In the genomic region with DNA sequence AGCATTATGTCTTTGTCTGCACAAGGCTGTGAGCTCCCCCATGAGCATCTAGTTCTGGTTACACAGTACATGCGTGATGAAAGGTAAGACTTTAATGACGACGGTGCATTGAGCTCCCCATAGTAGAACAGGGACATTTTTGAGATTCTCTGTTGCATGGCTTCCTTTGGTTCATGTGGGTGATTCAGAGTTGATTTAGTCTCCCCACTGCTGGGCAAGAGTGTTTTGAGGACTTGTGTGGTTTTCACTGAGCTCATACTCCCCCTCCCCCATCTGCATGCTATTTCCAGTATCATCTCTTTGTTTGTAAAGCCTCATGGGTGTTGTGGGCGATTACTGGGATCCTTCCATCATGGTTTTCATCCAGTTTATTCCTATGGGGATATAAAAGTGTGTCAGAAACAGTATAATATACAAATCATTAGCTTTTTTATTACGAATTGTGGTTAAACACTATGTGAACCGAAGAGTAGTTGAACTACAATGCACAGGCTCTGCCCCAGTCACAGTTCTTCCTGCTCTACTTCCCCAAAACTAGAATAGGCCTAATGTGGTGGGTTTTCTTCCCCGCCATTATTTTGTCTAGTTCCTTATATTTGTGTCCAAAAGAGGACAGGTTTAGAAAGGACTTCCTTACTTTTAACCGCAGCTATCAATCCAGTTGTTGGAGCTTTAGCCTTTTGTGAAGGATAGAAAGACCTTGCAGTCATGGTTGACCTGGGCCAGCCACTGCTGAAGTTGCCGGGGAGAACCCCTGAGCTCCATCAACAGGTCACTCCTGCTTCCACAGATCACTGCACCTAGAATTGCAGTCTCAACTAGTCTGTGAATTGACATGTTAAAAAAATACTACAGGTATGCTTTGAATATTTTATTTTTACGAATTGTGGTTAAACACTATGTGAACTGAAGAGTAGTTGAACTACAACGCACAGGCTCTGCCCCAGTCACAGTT, we compare ENCODE assay signal across 12 cellular contexts. TPM values are rescaled to one million over a fixed set of nuclear protein-coding genes. Genes with fewer than 3 reads are reported as not detected.
A peak's percentile ranks its signal among the peaks of the same experiment; 100 is the strongest.
DNase-seq lines count a peak whose midpoint lies in the region; ATAC-seq and TF ChIP-seq lines count a peak whose summit lies in the region.
"Had no signal": no experiment of that assay in that cellular context is flagged by ENCODE, and none has a peak within 500 bp of the region (broad histone marks: within the 10 kb centered on the region; RNA-seq: fewer than 3 reads in every experiment).

No MANE protein-coding gene starts in this region.

- peaks cover 26% of the 10 kb centered on the region for H3K79me2 ChIP-seq in GM23338 (replicated peaks; ENCODE audit: insufficient read depth)

- H3K4me1 ChIP-seq in GM23338 (ENCODE audit: insufficient read depth) = no peaks in the 10 kb centered on the region
- H3K4me1 ChIP-seq: Peyer's patch had no signal

- TF ChIP-seq CTCF in kidney epithelial cell (IDR thresholded peaks at IDR 0.05; ENCODE audit: insufficient read depth, low read length, poor library complexity, severe bottlenecking) = no peak
- TF ChIP-seq CTCF in GM23338 (conservative IDR thresholded peaks at IDR 0.05; ENCODE audit: low read depth in 2 of 2) = no peak

- no peak overlapping the region for H3K4me2 ChIP-seq in GM23338

- H3K4me3 ChIP-seq in kidney epithelial cell (ENCODE audit: low read depth, low read length) (no peak overlapping the region), GM23338 (no peak overlapping the region)
- H3K4me3 ChIP-seq: Peyer's patch had no signal

- no peaks in the 10 kb centered on the region for H3F3A ChIP-seq in GM23338 (replicated peaks; ENCODE audit: low read depth)

- H3K36me3 ChIP-seq in kidney epithelial cell (ENCODE audit: control insufficient read depth, insufficient read depth, low read length) = no peaks in the 10 kb centered on the region
- H3K36me3 ChIP-seq in GM23338 (ENCODE audit: insufficient read depth) = no peaks in the 10 kb centered on the region
- H3K36me3 ChIP-seq: Peyer's patch had no signal

- 0 out of 3 replicates have a peak, but pooled peaks cover 3% of the 10 kb centered on the region for H3K36me3 Mint-ChIP-seq in GM23338 (ENCODE audit: low read depth)
- H3K36me3 Mint-ChIP-seq: activated naive CD4-positive, alpha-beta T cell treated with anti-CD3 and anti-CD28 coated beads, Interleukin-2, amount 50 U/mL, for 24 hours had no signal

- no peak overlapping the region for H3K27ac ChIP-seq in GM23338 (ENCODE audit: low read depth)

- H3K9me3 Mint-ChIP-seq in GM23338 = no peaks in the 10 kb centered on the region
- H3K9me3 Mint-ChIP-seq: activated naive CD4-positive, alpha-beta T cell treated with anti-CD3 and anti-CD28 coated beads, Interleukin-2, amount 50 U/mL, for 24 hours had no signal

- H3K27me3 ChIP-seq in kidney epithelial cell (ENCODE audit: control insufficient read depth, insufficient read depth, low read length) (no peaks in the 10 kb centered on the region), GM23338 (ENCODE audit: insufficient read depth) (no peaks in the 10 kb centered on the region)
- H3K27me3 ChIP-seq: Peyer's patch had no signal

- no peak overlapping the region for H3K4me3 Mint-ChIP-seq in GM23338
- H3K4me3 Mint-ChIP-seq: activated naive CD4-positive, alpha-beta T cell treated with anti-CD3 and anti-CD28 coated beads, Interleukin-2, amount 50 U/mL, for 24 hours had no signal

- no peaks in the 10 kb centered on the region for H3K9me2 ChIP-seq in GM23338 (ENCODE audit: insufficient read depth)

- H3K4me1 Mint-ChIP-seq in GM23338 = no peaks in the 10 kb centered on the region; the same call in 2 of the 3 replicates

- peaks cover 10% of the 10 kb centered on the region for H4K20me1 ChIP-seq in GM23338 (replicated peaks; ENCODE audit: insufficient read depth)

- DNase-seq in GM04503 (ENCODE audit: low read depth) (peak; percentile 21), NOMO-1 (lab: John Stamatoyannopoulos, UW; ENCODE audit: unreplicated experiment in 2 of 2) (peak; percentile 84 to 96), kidney epithelial cell (ENCODE audit: low read depth) (peak; percentile 9), Right ventricle myocardium superior (no peak), GM23338 (ENCODE audit: low spot score) (no peak)
- no peak for DNase-seq in activated CD4-positive, alpha-beta T cell treated with anti-CD3 and anti-CD28 coated beads, Interleukin-2, amount 50 U/mL, for 48 hours
- DNase-seq: DND-41; stimulated activated naive CD4-positive, alpha-beta T cell had no signal

- H3K27ac Mint-ChIP-seq in GM23338 = no peak overlapping the region
- H3K27ac Mint-ChIP-seq: activated naive CD4-positive, alpha-beta T cell treated with anti-CD3 and anti-CD28 coated beads, Interleukin-2, amount 50 U/mL, for 24 hours had no signal

- H3K27me3 Mint-ChIP-seq in GM23338 (ENCODE audit: insufficient read depth, low read depth, poor library complexity) = no peaks in the 10 kb centered on the region
- H3K27me3 Mint-ChIP-seq: activated naive CD4-positive, alpha-beta T cell treated with anti-CD3 and anti-CD28 coated beads, Interleukin-2, amount 50 U/mL, for 24 hours had no signal

- ATAC-seq in HG02610 (IDR thresholded peaks at IDR 0.05; ENCODE audit: unreplicated experiment) (peak; percentile 56), Right ventricle myocardium superior (ENCODE audit: poor library complexity) (no peak), GM23338 (no peak), GM19035 (IDR thresholded peaks at IDR 0.05; ENCODE audit: unreplicated experiment) (no peak)

- intact Hi-C loops in Right ventricle myocardium superior (cut with DNase I) = no loop called here

- H2AFZ ChIP-seq in GM23338 = no peak overlapping the region

TF ChIP-seq in GM23338, 12 proteins besides CTCF, POLR2A, EP300 and RAD21 (continues in another document):
- TF ChIP-seq JUNB (IDR thresholded peaks at IDR 0.05; ENCODE audit: unreplicated experiment) = no peak
- no peak for TF ChIP-seq ZNF114 (CRISPR knock-in tag; IDR thresholded peaks at IDR 0.05)
- TF ChIP-seq ZNF331 (CRISPR knock-in tag; IDR thresholded peaks at IDR 0.05; ENCODE audit: low read depth) = no peak
- TF ChIP-seq NANOG (IDR thresholded peaks at IDR 0.05; ENCODE audit: borderline replicate concordance) = no peak
- TF ChIP-seq, protein P1, sequence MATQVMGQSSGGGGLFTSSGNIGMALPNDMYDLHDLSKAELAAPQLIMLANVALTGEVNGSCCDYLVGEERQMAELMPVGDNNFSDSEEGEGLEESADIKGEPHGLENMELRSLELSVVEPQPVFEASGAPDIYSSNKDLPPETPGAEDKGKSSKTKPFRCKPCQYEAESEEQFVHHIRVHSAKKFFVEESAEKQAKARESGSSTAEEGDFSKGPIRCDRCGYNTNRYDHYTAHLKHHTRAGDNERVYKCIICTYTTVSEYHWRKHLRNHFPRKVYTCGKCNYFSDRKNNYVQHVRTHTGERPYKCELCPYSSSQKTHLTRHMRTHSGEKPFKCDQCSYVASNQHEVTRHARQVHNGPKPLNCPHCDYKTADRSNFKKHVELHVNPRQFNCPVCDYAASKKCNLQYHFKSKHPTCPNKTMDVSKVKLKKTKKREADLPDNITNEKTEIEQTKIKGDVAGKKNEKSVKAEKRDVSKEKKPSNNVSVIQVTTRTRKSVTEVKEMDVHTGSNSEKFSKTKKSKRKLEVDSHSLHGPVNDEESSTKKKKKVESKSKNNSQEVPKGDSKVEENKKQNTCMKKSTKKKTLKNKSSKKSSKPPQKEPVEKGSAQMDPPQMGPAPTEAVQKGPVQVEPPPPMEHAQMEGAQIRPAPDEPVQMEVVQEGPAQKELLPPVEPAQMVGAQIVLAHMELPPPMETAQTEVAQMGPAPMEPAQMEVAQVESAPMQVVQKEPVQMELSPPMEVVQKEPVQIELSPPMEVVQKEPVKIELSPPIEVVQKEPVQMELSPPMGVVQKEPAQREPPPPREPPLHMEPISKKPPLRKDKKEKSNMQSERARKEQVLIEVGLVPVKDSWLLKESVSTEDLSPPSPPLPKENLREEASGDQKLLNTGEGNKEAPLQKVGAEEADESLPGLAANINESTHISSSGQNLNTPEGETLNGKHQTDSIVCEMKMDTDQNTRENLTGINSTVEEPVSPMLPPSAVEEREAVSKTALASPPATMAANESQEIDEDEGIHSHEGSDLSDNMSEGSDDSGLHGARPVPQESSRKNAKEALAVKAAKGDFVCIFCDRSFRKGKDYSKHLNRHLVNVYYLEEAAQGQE (IDR thresholded peaks at IDR 0.05; ENCODE audit: unreplicated experiment) = no peak
- no peak for TF ChIP-seq STAT1 (IDR thresholded peaks at IDR 0.05; ENCODE audit: unreplicated experiment)
- no peak for TF ChIP-seq CREB1 (CRISPR knock-in tag; IDR thresholded peaks at IDR 0.05; ENCODE audit: low read depth)
- no peak for TF ChIP-seq POLR2AphosphoS5 (IDR thresholded peaks at IDR 0.05; ENCODE audit: low read depth)
- no peak for TF ChIP-seq EZH2phosphoT487 (IDR thresholded peaks at IDR 0.05; ENCODE audit: unreplicated experiment)

RNA-seq across cellular contexts. Expression of a gene that starts 30.4 kb away (rescaled TPM):
- total RNA-seq in kidney epithelial cell (0.34 and 1.7 TPM in 2 replicates), Right ventricle myocardium superior (1.6 TPM)
- total RNA-seq in GM23338 (2014; rRNA removed; shearing (Covaris generic)) = 26.8 and 28.4 TPM in 2 replicates
- 8.7 and 9.0 TPM in 2 replicates for polyA plus RNA-seq in GM23338 (2016; fragmentation: Nextera tagmentation; extraction: Ambion mirVana)

Comparison
In these comparisons a context has a peak if more than half of its experiments do, and no peak if none do; other contexts are left out.
1. DNase-seq: peak in GM04503 (single experiment), NOMO-1 (2 of 2) and kidney epithelial cell (single experiment); none in activated CD4-positive, alpha-beta T cell treated with anti-CD3 and anti-CD28 coated beads, Interleukin-2, amount 50 U/mL, for 48 hours (0 of 2), Right ventricle myocardium superior (single experiment) and GM23338 (single experiment).
2. RNA of a gene that starts 30.4 kb away (total RNA-seq): 26.8 to 28.4 TPM in GM23338; 0.34 to 1.7 TPM in kidney epithelial cell and 1.6 TPM in Right ventricle myocardium superior (single experiment); every median in the first group is over 10 times any median in the second.